8 cellular contexts compared by ENCODE assay signal in genomic region chr3:125357032-125357658, GRCh38. TPM values are rescaled to one million over a fixed set of nuclear protein-coding genes. Genes with fewer than 3 reads are reported as not detected.
DNase-seq lines count a peak whose midpoint lies in the region; ATAC-seq and TF ChIP-seq lines count a peak whose summit lies in the region.

No MANE protein-coding gene starts in this region.

- no peak for TF ChIP-seq CTCF in CD14-positive monocyte (IDR thresholded peaks at IDR 0.05)
- no peak for TF ChIP-seq CTCF in fibroblast of mammary gland (conservative IDR thresholded peaks at IDR 0.05; ENCODE audit: control insufficient read depth, insufficient read depth, low read depth, low read length)
- TF ChIP-seq CTCF in thyroid gland (IDR thresholded peaks at IDR 0.05): no peak

- intact Hi-C loops in CD14-positive monocyte (cut with micrococcal nuclease): no loop called here
- intact Hi-C loops in thyroid gland (cut with DNase I): no loop called here

- peak overlapping the region; percentile 78 to 88 for H3K4me3 Mint-ChIP-seq in CD14-positive monocyte

- peak overlapping the region; percentile 53 to 84 (median 83) for H3K27ac ChIP-seq in thyroid gland

- ATAC-seq in GM21360 (IDR thresholded peaks at IDR 0.05; ENCODE audit: unreplicated experiment): peak; percentile 55

- H3K9me3 ChIP-seq in neuron (ENCODE audit: low read length) (peaks cover 1% of the 10 kb centered on the region), thyroid gland (no peaks in the 10 kb centered on the region)

- peaks cover 0 to 1% of the 10 kb centered on the region in 2 donors for H3K36me3 Mint-ChIP-seq in CD14-positive monocyte

- peaks cover 54% of the 10 kb centered on the region for H3K4me1 Mint-ChIP-seq in CD14-positive monocyte

- no peaks in the 10 kb centered on the region for H3K9me3 Mint-ChIP-seq in CD14-positive monocyte

- H3K4me1 ChIP-seq in neuron (ENCODE audit: insufficient read depth, low read length) (no peaks in the 10 kb centered on the region), thyroid gland (peaks cover 22 to 30% of the 10 kb centered on the region in 2 donors)

- H3K36me3 ChIP-seq in neuron (ENCODE audit: insufficient read depth, low read length) (peaks cover 2% of the 10 kb centered on the region), thyroid gland (no peaks in the 10 kb centered on the region)

- H3K27me3 ChIP-seq in neuron (ENCODE audit: insufficient read depth, low read length) (no peaks in the 10 kb centered on the region), thyroid gland (no peaks in the 10 kb centered on the region)

- WGBS in thyroid gland, 2 donors: 2 to 4% methylated on average over 24 to 45 of the region's 52 CpGs

- H3K27ac Mint-ChIP-seq in CD14-positive monocyte: peak overlapping the region in 2 of 7 donors; percentile 22 to 36

- no peak overlapping the region for H2AFZ ChIP-seq in neuron (ENCODE audit: low read depth, low read length)

- H3K4me3 ChIP-seq in fibroblast of mammary gland (ENCODE audit: control insufficient read depth, low read depth, low read length): peak overlapping the region; percentile 58
- peak overlapping the region; percentile 42 for H3K4me3 ChIP-seq in neuron (ENCODE audit: low read length)
- peak overlapping the region; percentile 21 to 55 (median 34) for H3K4me3 ChIP-seq in thyroid gland (replicated peaks in 1 of 3)

- DNase-seq in CD14-positive monocyte (ENCODE audit: low spot score) (peak; percentile 51), NCI-H1092 (lab: John Stamatoyannopoulos, UW) (peak; percentile 33), fibroblast of mammary gland (ENCODE audit: low read depth) (peak; percentile 27), thyroid gland (peak; percentile 56 to 67), NCI-H226 (no peak)
- peak; percentile 66 for DNase-seq in activated T-cell treated with anti-CD3 and anti-CD28 coated beads, Interleukin-2, amount 50 U/mL, for 1 hour

- H3K27me3 Mint-ChIP-seq in CD14-positive monocyte (ENCODE audit: low read depth in 3 of 3): peaks cover 0 to 2% (median 0%) of the 10 kb centered on the region in 3 donors

- peak in 1 of 2 donors; percentile 52 for TF ChIP-seq POLR2A in thyroid gland (IDR thresholded peaks at IDR 0.05)

RNA-seq across cellular contexts. Expression of gene ZNF148, which starts 18.0 kb away (rescaled TPM):
- polyA plus RNA-seq in CD14-positive monocyte: 10 to 100 TPM; 34.1 to 48.4 TPM
- 10 to 100 TPM; 64.2 to 86.7 (median 75.3) TPM for total RNA-seq in thyroid gland
